Comparison of ENCODE assay signal across 8 cellular contexts in the genomic region with DNA sequence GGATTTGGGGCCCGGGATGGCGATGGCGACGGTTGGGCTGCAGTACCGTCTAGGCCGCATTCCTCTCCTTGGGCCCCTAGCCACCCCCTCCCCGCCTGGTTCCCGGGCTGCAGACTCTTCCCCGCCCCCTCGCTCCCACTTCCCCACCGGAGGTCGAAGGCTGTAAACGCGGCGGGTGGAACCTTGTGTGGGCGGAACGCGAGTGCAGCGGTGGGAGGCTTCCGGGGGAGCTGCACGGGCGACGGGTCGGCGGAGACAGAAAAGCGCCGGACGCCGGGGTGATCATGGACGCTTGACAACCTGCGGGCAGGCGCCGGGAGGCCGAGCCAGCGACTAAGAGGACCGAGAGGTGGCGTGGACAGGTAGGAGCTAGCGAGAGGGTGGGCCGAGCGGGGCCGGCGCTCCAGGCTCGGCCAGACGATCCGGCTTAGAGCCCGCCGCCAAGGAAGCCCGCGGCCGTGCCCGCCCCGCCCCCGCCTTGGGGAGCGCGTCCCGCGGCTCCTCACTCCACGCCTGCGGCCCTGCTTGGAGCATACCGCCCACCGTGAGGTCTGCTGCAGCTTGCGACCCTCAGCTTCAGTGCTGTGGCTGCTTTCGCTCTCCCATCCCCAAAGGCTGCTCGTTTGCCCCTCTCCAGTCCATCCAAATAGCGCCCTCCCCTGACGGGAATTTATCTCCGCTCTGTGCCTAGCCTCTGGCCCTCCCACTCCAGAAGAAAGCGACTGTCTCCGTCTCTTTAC. TPM values are rescaled to one million over a fixed set of nuclear protein-coding genes. Genes with fewer than 3 reads are reported as not detected.
A peak's percentile ranks its signal among the peaks of the same experiment; 100 is the strongest.
DNase-seq lines count a peak whose midpoint lies in the region; ATAC-seq, FAIRE-seq and TF ChIP-seq lines count a peak whose summit lies in the region.

A gene (plus strand): TSS at position 269 of the 740 bp plus-strand sequence. CDS start 2,126 bp downstream, outside the sequence.

- POLR2A ChIA-PET in AG04449 (lab: Yijun Ruan, JAX), result interaction anchor here (0.6 to 0.7 kb wide), 2 partner anchors 50 to 114 kb away, joined by 3 read pairs; no protein-coding TSS in a partner anchor

- no peak for DNase-seq in AG04449 (ENCODE audit: low read depth, low spot score)
- peak; percentile 39 to 79 for DNase-seq in NCI-H446 (lab: John Stamatoyannopoulos, UW)
- DNase-seq in activated CD4-positive, CD25-positive, alpha-beta regulatory T cell treated with anti-CD3 and anti-CD28 coated beads, Interleukin-2, amount 50 U/mL, for 72 hours, result peak; percentile 78
- DNase-seq in cerebellar cortex (ENCODE audit: low spot score), result peak; percentile 80
- peak; percentile 93 for DNase-seq in kidney
- peak; percentile 94 for DNase-seq in stimulated activated CD4-positive, alpha-beta T cell treated with anti-CD3 and anti-CD28 coated beads, Interleukin-15, amount 100 ng/mL, for 24 hours

- H3K9ac ChIP-seq in kidney (ENCODE audit: low read length in 2 of 2), result peak within 1 kb of the TSS; percentile 69 to 80

- FAIRE-seq in kidney (lab: Jason Lieb, UNC), result no peak

- intact Hi-C loops in kidney (cut with DNase I), result no loop called here

- ATAC-seq in GM18907 (IDR thresholded peaks at IDR 0.05; ENCODE audit: unreplicated experiment), result peak; percentile 69
- ATAC-seq in HG03159 (IDR thresholded peaks at IDR 0.05; ENCODE audit: unreplicated experiment), result peak; percentile 58

- H3K4me3 ChIP-seq in AG04449 (ENCODE audit: low read depth, low read length), result peak within 1 kb of the TSS; percentile 99
- H3K4me3 ChIP-seq in kidney (ENCODE audit: low read length in 2 of 2), result peak within 1 kb of the TSS; percentile 82 to 91

- peak; percentile 56 for TF ChIP-seq CTCF in AG04449 (IDR thresholded peaks at IDR 0.05; ENCODE audit: insufficient read depth, low read length, missing control alignments)
- TF ChIP-seq CTCF in kidney (IDR thresholded peaks at IDR 0.05; ENCODE audit: borderline replicate concordance, extremely low read depth, insufficient read depth), result peak; percentile 33

- H3K9me3 ChIP-seq in kidney (ENCODE audit: control insufficient read depth in 1 of 2, low read length in 2 of 2), result no peaks in the 10 kb centered on the region

- CTCF ChIA-PET in AG04449 (lab: Yijun Ruan, JAX), result interaction anchor here (0.6 to 3.9 kb wide), 16 partner anchors 8 to 178 kb away, joined by 3 to 35 read pairs (median 4); no protein-coding TSS in a partner anchor

- peak within 1 kb of the TSS in 1 of 2 donors; percentile 1 for H3K27ac ChIP-seq in kidney (ENCODE audit: low read depth in 2 of 2, low read length in 2 of 2)

- peaks cover 4 to 16% of the 10 kb centered on the region in 2 donors for H3K36me3 ChIP-seq in kidney (ENCODE audit: control insufficient read depth in 1 of 2, insufficient read depth in 2 of 2, low read length in 2 of 2)

- H3K4me1 ChIP-seq in kidney (ENCODE audit: control insufficient read depth in 1 of 2, insufficient read depth in 1 of 2, low read depth in 1 of 2, low read length in 2 of 2), result peaks cover 5 to 20% of the 10 kb centered on the region in 2 donors

RNA-seq across cellular contexts. Expression of the gene that starts here (rescaled TPM):
- total RNA-seq in kidney, result 33.0 TPM
- polyA plus RNA-seq in kidney (ENCODE audit: insufficient read depth, low read depth, low replicate concordance), result 21.9 TPM
